ENCODE assay signal across 16 cellular contexts in the genomic region with DNA sequence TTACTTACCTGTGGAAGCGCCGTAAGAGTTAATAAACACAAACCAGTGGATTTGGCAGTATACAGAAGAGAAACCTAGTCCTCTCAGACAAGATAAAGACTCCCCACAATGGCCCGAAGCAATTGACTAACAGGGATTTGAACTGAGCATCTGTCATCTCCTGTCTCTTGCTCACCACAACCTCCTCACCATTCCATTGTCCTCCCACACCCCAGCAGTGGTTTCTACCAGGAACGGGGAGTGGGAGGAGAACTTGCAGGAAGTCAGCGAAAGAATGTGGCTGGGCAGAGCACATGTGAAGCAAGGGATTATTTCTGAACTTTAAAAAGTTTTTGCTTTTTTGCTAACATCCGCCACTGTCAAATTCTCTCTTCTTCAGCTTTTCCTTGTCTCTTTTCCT. TPM values are rescaled to one million over a fixed set of nuclear protein-coding genes. Genes with fewer than 3 reads are reported as not detected.
DNase-seq lines count a peak whose midpoint lies in the region; ATAC-seq and TF ChIP-seq lines count a peak whose summit lies in the region.
"Had no signal": no experiment of that assay in that cellular context is flagged by ENCODE, and none has a peak within 500 bp of the region (broad histone marks: within the 10 kb centered on the region; RNA-seq: fewer than 3 reads in every experiment).

No MANE protein-coding gene starts in this region.

- H3K27me3 ChIP-seq in RWPE2 (ENCODE audit: insufficient read depth, poor library complexity, severe bottlenecking) = no peaks in the 10 kb centered on the region
- H3K27me3 ChIP-seq in lower lobe of right lung (ENCODE audit: low read depth) = no peaks in the 10 kb centered on the region

- H3K4me3 ChIP-seq in RWPE2 (ENCODE audit: severe bottlenecking) = no peak overlapping the region
- H3K4me3 ChIP-seq in fibroblast of mammary gland (ENCODE audit: control insufficient read depth, low read depth, low read length) = no peak overlapping the region
- H3K4me3 ChIP-seq in lower lobe of right lung = no peak overlapping the region

- intact Hi-C loops in lower lobe of right lung (cut with DNase I) = no loop called here

- TF ChIP-seq CTCF in RWPE2 (IDR thresholded peaks at IDR 0.05; ENCODE audit: poor library complexity, severe bottlenecking) = no peak
- TF ChIP-seq CTCF in fibroblast of mammary gland (conservative IDR thresholded peaks at IDR 0.05; ENCODE audit: control insufficient read depth, insufficient read depth, low read depth, low read length) = no peak
- no peak for TF ChIP-seq CTCF in lower lobe of right lung (IDR thresholded peaks at IDR 0.05)

- DNase-seq in ELR (ENCODE audit: low read depth) (peak; percentile 87), RWPE2 (ENCODE audit: low spot score) (no peak), fibroblast of mammary gland (ENCODE audit: low read depth) (peak; percentile 73), renal cortical epithelial cell (ENCODE audit: low read depth) (peak; percentile 58), NCI-H128 (lab: John Stamatoyannopoulos, UW; ENCODE audit: unreplicated experiment) (no peak), lower lobe of right lung (no peak)
- DNase-seq in activated CD8-positive, alpha-beta memory T cell treated with anti-CD3 and anti-CD28 coated beads, Interleukin-2, amount 50 U/mL, for 48 hours = no peak
- DNase-seq: activated CD4-positive, alpha-beta T cell treated with anti-CD3 and anti-CD28 coated beads, Interleukin-2, amount 10 ng/mL, durations not matched to agents 24 days and 14 days; CD4-positive, alpha-beta T cell; NCI-H2081 treated with DMSO at 0.1 percent for 48 hours; stimulated activated CD4-positive, alpha-beta T cell treated with anti-CD3 and anti-CD28 coated beads, Interleukin-4, amount 100 ng/mL, for 24 hours; stimulated activated naive CD4-positive, alpha-beta T cell treated with Interleukin-2 at 50 U/mL for 16 hours had no signal

- H3K9me3 ChIP-seq in RWPE2 (ENCODE audit: severe bottlenecking) (no peaks in the 10 kb centered on the region), lower lobe of right lung (no peaks in the 10 kb centered on the region)

- H3K36me3 ChIP-seq in RWPE2 (ENCODE audit: low read depth) (no peaks in the 10 kb centered on the region), lower lobe of right lung (no peaks in the 10 kb centered on the region)

- peaks cover 9% of the 10 kb centered on the region for H3K4me1 ChIP-seq in RWPE2 (ENCODE audit: insufficient read depth, poor library complexity, severe bottlenecking)
- no peaks in the 10 kb centered on the region for H3K4me1 ChIP-seq in lower lobe of right lung

- no peak overlapping the region for H3K27ac ChIP-seq in RWPE2 (ENCODE audit: poor library complexity, severe bottlenecking)
- no peak overlapping the region for H3K27ac ChIP-seq in lower lobe of right lung

- ATAC-seq in RWPE2 (ENCODE audit: low read depth) = peak; percentile 73
- ATAC-seq in HG03457 (IDR thresholded peaks at IDR 0.05; ENCODE audit: unreplicated experiment) = no peak
- no peak for ATAC-seq in lower lobe of right lung

RNA-seq across cellular contexts. Expression of gene TAAR1, which starts 24.6 kb away (rescaled TPM):
- total RNA-seq in renal cortical epithelial cell = not detected in 2 replicates
- not detected for total RNA-seq in lower lobe of right lung
- total RNA-seq: activated CD4-positive, alpha-beta T cell treated with anti-CD3 and anti-CD28 coated beads, Interleukin-2, amount 10 ng/mL, durations not matched to agents 24 days and 14 days; activated T-helper 2 cell treated with anti-CD3 and anti-CD28 coated beads, Interferon-gamma antibody, Interleukin-2, Interleukin-4, amounts not matched to agents 10 μg/mL and 5 μg/mL and 100 μg/mL, durations not matched to agents 14 hours and 24 hours and 36 hours; CD4-positive, alpha-beta T cell; mononuclear cell; pulmonary artery endothelial cell had no signal

RNA-seq across cellular contexts. Expression of gene VNN1, which starts 30.3 kb away (rescaled TPM):
- 2.2 and 4.5 TPM in 2 replicates for total RNA-seq in renal cortical epithelial cell
- total RNA-seq in lower lobe of right lung = 10.0 TPM
- total RNA-seq: activated CD4-positive, alpha-beta T cell treated with anti-CD3 and anti-CD28 coated beads, Interleukin-2, amount 10 ng/mL, durations not matched to agents 24 days and 14 days; activated T-helper 2 cell treated with anti-CD3 and anti-CD28 coated beads, Interferon-gamma antibody, Interleukin-2, Interleukin-4, amounts not matched to agents 10 μg/mL and 5 μg/mL and 100 μg/mL, durations not matched to agents 14 hours and 24 hours and 36 hours; CD4-positive, alpha-beta T cell; pulmonary artery endothelial cell had no signal

RNA-seq across cellular contexts. Expression of gene TAAR2, which starts 59.5 kb away (rescaled TPM):
- total RNA-seq in renal cortical epithelial cell (not detected in 2 replicates), lower lobe of right lung (not detected)
- total RNA-seq: activated CD4-positive, alpha-beta T cell treated with anti-CD3 and anti-CD28 coated beads, Interleukin-2, amount 10 ng/mL, durations not matched to agents 24 days and 14 days; activated T-helper 2 cell treated with anti-CD3 and anti-CD28 coated beads, Interferon-gamma antibody, Interleukin-2, Interleukin-4, amounts not matched to agents 10 μg/mL and 5 μg/mL and 100 μg/mL, durations not matched to agents 14 hours and 24 hours and 36 hours; CD4-positive, alpha-beta T cell; mononuclear cell; pulmonary artery endothelial cell had no signal

Comparison
In these comparisons a context has a peak if more than half of its experiments do, and no peak if none do; other contexts are left out.
1. DNase-seq: peak in ELR (single experiment), fibroblast of mammary gland (single experiment) and renal cortical epithelial cell (single experiment); none in RWPE2 (single experiment), NCI-H128 (single experiment), lower lobe of right lung (single experiment) and activated CD8-positive, alpha-beta memory T cell treated with anti-CD3 and anti-CD28 coated beads, Interleukin-2, amount 50 U/mL, for 48 hours (single experiment).